ENCODE assay signal across 25 cellular contexts in genomic region chr11:124830749-124831148, GRCh38.
"Had no signal": no experiment of that assay in that cellular context is flagged by ENCODE, and none has a peak within 500 bp of the region (broad histone marks: within the 10 kb centered on the region; RNA-seq: fewer than 3 reads in every experiment).

No MANE protein-coding gene starts in this region.

- H3K27me3 ChIP-seq: pancreas, right lobe of liver, sigmoid colon, transverse colon, upper lobe of right lung, uterus had no signal

- H3K4me1 ChIP-seq: neural progenitor cell, pancreas, prostate gland, right lobe of liver, tibial artery, upper lobe of right lung, uterus had no signal

- H3K9ac ChIP-seq: neural progenitor cell had no signal

- H3K36me3 Mint-ChIP-seq: naive thymus-derived CD4-positive, alpha-beta T cell; natural killer cell; neural progenitor cell; stimulated activated effector memory CD8-positive, alpha-beta T cell treated with anti-CD3 and anti-CD28 coated beads, Interleukin-12 subunit alpha, Interleukin-12 subunit beta, amount 100 ng/mL, for 72 hours; stimulated activated naive B cell treated with anti-CD40 and anti-IgM and Interleukin-4, amounts not matched to agents 10 μg/mL and 1 μg/mL and 100 μg/mL, for 72 hours; type B pancreatic cell had no signal

- H3K4me3 Mint-ChIP-seq: naive thymus-derived CD4-positive, alpha-beta T cell; natural killer cell; nephron; neural progenitor cell; stimulated activated effector memory CD8-positive, alpha-beta T cell treated with anti-CD3 and anti-CD28 coated beads, Interleukin-12 subunit alpha, Interleukin-12 subunit beta, amount 100 ng/mL, for 72 hours; stimulated activated naive B cell treated with anti-CD40 and anti-IgM and Interleukin-4, amounts not matched to agents 10 μg/mL and 1 μg/mL and 100 μg/mL, for 72 hours; stimulated activated naive CD8-positive, alpha-beta T cell treated with anti-CD3 and anti-CD28 coated beads, Interleukin-15, Interleukin-2, amounts not matched to agents 100 ng/mL and 50 ng/mL, for 24 hours; type B pancreatic cell had no signal

- DNase-seq: naive thymus-derived CD4-positive, alpha-beta T cell; natural killer cell; occipital lobe; pancreas; right cardiac atrium; right lobe of liver; sigmoid colon; small intestine; stimulated activated CD4-positive, alpha-beta T cell treated with anti-CD3 and anti-CD28 coated beads, Interleukin-15, amount 100 ng/mL, for 24 hours; stimulated activated CD4-positive, alpha-beta T cell treated with anti-CD3 and anti-CD28 coated beads, Interleukin-2, amount 100 ng/mL, for 24 hours; stimulated activated CD4-positive, alpha-beta T cell treated with anti-CD3 and anti-CD28 coated beads, Interleukin-2, amount 100 ng/mL, for 48 hours; stimulated activated CD4-positive, alpha-beta T cell treated with anti-CD3 and anti-CD28 coated beads, Interleukin-4, amount 100 ng/mL, for 24 hours; stimulated activated naive B cell treated with anti-CD40 and anti-IgM and Interleukin-4, amounts not matched to agents 10 μg/mL and 1 μg/mL and 100 μg/mL, for 72 hours; stimulated activated naive CD4-positive, alpha-beta T cell treated with Interleukin-2 at 50 U/mL for 16 hours; stomach; tibial artery; transverse colon; upper lobe of right lung; uterus had no signal

- ATAC-seq: naive thymus-derived CD4-positive, alpha-beta T cell; natural killer cell; pancreas; right cardiac atrium; right lobe of liver; stimulated activated effector memory CD8-positive, alpha-beta T cell treated with anti-CD3 and anti-CD28 coated beads, Interleukin-12 subunit alpha, Interleukin-12 subunit beta, amount 100 ng/mL, for 72 hours; stimulated activated naive B cell treated with anti-CD40 and anti-IgM and Interleukin-4, amounts not matched to agents 10 μg/mL and 1 μg/mL and 100 μg/mL, for 72 hours; upper lobe of right lung had no signal

- H3K9me3 ChIP-seq: pancreas, prostate gland, right lobe of liver, sigmoid colon, stomach, tibial artery, transverse colon, upper lobe of right lung, uterus had no signal

- H3K4me3 ChIP-seq: neural progenitor cell, pancreas, prostate gland, right lobe of liver, sigmoid colon, stomach, tibial artery, transverse colon, upper lobe of right lung, uterus had no signal

- H3K36me3 ChIP-seq: neural progenitor cell, pancreas, prostate gland, right lobe of liver, sigmoid colon, stomach, tibial artery, transverse colon, upper lobe of right lung, uterus had no signal

- H3K4me1 Mint-ChIP-seq: naive thymus-derived CD4-positive, alpha-beta T cell; natural killer cell; neural progenitor cell; stimulated activated effector memory CD8-positive, alpha-beta T cell treated with anti-CD3 and anti-CD28 coated beads, Interleukin-12 subunit alpha, Interleukin-12 subunit beta, amount 100 ng/mL, for 72 hours; stimulated activated naive B cell treated with anti-CD40 and anti-IgM and Interleukin-4, amounts not matched to agents 10 μg/mL and 1 μg/mL and 100 μg/mL, for 72 hours had no signal

- H3K27ac ChIP-seq: neural progenitor cell, pancreas, prostate gland, right lobe of liver, sigmoid colon, stomach, tibial artery, transverse colon, upper lobe of right lung, uterus had no signal

- H3K4me2 ChIP-seq: neural progenitor cell had no signal

- H3K9me3 Mint-ChIP-seq: naive thymus-derived CD4-positive, alpha-beta T cell; natural killer cell; nephron; neural progenitor cell; stimulated activated effector memory CD8-positive, alpha-beta T cell treated with anti-CD3 and anti-CD28 coated beads, Interleukin-12 subunit alpha, Interleukin-12 subunit beta, amount 100 ng/mL, for 72 hours; stimulated activated naive B cell treated with anti-CD40 and anti-IgM and Interleukin-4, amounts not matched to agents 10 μg/mL and 1 μg/mL and 100 μg/mL, for 72 hours; stimulated activated naive CD8-positive, alpha-beta T cell treated with anti-CD3 and anti-CD28 coated beads, Interleukin-15, Interleukin-2, amounts not matched to agents 100 ng/mL and 50 ng/mL, for 24 hours; type B pancreatic cell had no signal

- H3K27ac Mint-ChIP-seq: naive thymus-derived CD4-positive, alpha-beta T cell; natural killer cell; nephron; neural progenitor cell; stimulated activated effector memory CD8-positive, alpha-beta T cell treated with anti-CD3 and anti-CD28 coated beads, Interleukin-12 subunit alpha, Interleukin-12 subunit beta, amount 100 ng/mL, for 72 hours; stimulated activated naive B cell treated with anti-CD40 and anti-IgM and Interleukin-4, amounts not matched to agents 10 μg/mL and 1 μg/mL and 100 μg/mL, for 72 hours; stimulated activated naive CD8-positive, alpha-beta T cell treated with anti-CD3 and anti-CD28 coated beads, Interleukin-15, Interleukin-2, amounts not matched to agents 100 ng/mL and 50 ng/mL, for 24 hours; type B pancreatic cell had no signal
